Comparison of ENCODE assay signal across 9 cellular contexts in genomic region chr2:230873670-230874401, GRCh38. TPM values are rescaled to one million over a fixed set of nuclear protein-coding genes. Genes with fewer than 3 reads are reported as not detected.
DNase-seq lines count a peak whose midpoint lies in the region; ATAC-seq and TF ChIP-seq lines count a peak whose summit lies in the region.
"Had no signal": no experiment of that assay in that cellular context is flagged by ENCODE, and none has a peak within 500 bp of the region (broad histone marks: within the 10 kb centered on the region; RNA-seq: fewer than 3 reads in every experiment).

No MANE protein-coding gene starts in this region.

- no peak for TF ChIP-seq POLR2A in thyroid gland (IDR thresholded peaks at IDR 0.05)

- peak overlapping the region; percentile 34 for H3K4me3 ChIP-seq in GM12875 (ENCODE audit: low read depth, low read length)
- no peak overlapping the region for H3K4me3 ChIP-seq in thyroid gland (replicated peaks in 1 of 3)

- no peaks in the 10 kb centered on the region for H3K27me3 ChIP-seq in thyroid gland

- intact Hi-C loops in thyroid gland (cut with DNase I) = no loop called here

- no peak overlapping the region for H3K27ac ChIP-seq in thyroid gland

- 82 to 95% methylated on average over 11 to 13 of the region's 13 CpGs for WGBS in thyroid gland, 2 donors

- no peak overlapping the region for H3K4me3 Mint-ChIP-seq in central memory CD8-positive, alpha-beta T cell

- no peaks in the 10 kb centered on the region for H3K9me3 Mint-ChIP-seq in central memory CD8-positive, alpha-beta T cell

- H3K27ac Mint-ChIP-seq in central memory CD8-positive, alpha-beta T cell (ENCODE audit: low read depth) = peak overlapping the region; percentile 80

- H3K27me3 Mint-ChIP-seq in central memory CD8-positive, alpha-beta T cell = no peaks in the 10 kb centered on the region

- no peaks in the 10 kb centered on the region for H3K36me3 ChIP-seq in thyroid gland

- DNase-seq in central memory CD8-positive, alpha-beta T cell (ENCODE audit: low spot score in 2 of 2) = peak in 1 of 2 donors; percentile 9
- DNase-seq in DMS153 treated with DMSO at 0.1 percent for 48 hours (lab: John Stamatoyannopoulos, UW; ENCODE audit: unreplicated experiment) (no peak), hippocampal formation (lab: John Stamatoyannopoulos, UW) (no peak), thyroid gland (no peak), midbrain (lab: John Stamatoyannopoulos, UW) (no peak)
- DNase-seq: NCI-H1417 had no signal

- no peaks in the 10 kb centered on the region for H3K4me1 ChIP-seq in thyroid gland

- peaks cover 13% of the 10 kb centered on the region for H3K36me3 Mint-ChIP-seq in central memory CD8-positive, alpha-beta T cell (ENCODE audit: insufficient read depth)

- H3K9me3 ChIP-seq in thyroid gland = no peaks in the 10 kb centered on the region

- H3K4me1 Mint-ChIP-seq in central memory CD8-positive, alpha-beta T cell = peaks cover 42% of the 10 kb centered on the region

- TF ChIP-seq CTCF in GM12875 (IDR thresholded peaks at IDR 0.05; ENCODE audit: borderline replicate concordance, insufficient read depth, low read depth, low read length) = 0 out of 2 replicates have a peak, but pooled peaks have one; percentile 1
- TF ChIP-seq CTCF in thyroid gland (IDR thresholded peaks at IDR 0.05) = no peak

- peak; percentile 73 for ATAC-seq in GM19351 (IDR thresholded peaks at IDR 0.05; ENCODE audit: unreplicated experiment)
- ATAC-seq in HG03060 (IDR thresholded peaks at IDR 0.05; ENCODE audit: low read depth, unreplicated experiment) = peak; percentile 61
- ATAC-seq in central memory CD8-positive, alpha-beta T cell (replicated peaks; ENCODE audit: extremely low read depth, poor library complexity, severe bottlenecking) = no peak

RNA-seq across cellular contexts. Expression of gene ITM2C, which starts 9.1 kb away (rescaled TPM):
- 10 to 100 TPM; 29.2 to 54.0 (median 45.4) TPM for total RNA-seq in thyroid gland

RNA-seq across cellular contexts. Expression of gene GPR55, which starts 51.2 kb away (rescaled TPM):
- total RNA-seq in thyroid gland = under 1 TPM in 1 of 4 donors, not detected in 3; 0.11 TPM
